Comparison of ENCODE assay signal across 8 cellular contexts in genomic region chr3:67384790-67385397, GRCh38.
A peak's percentile ranks its signal among the peaks of the same experiment; 100 is the strongest.
DNase-seq lines count a peak whose midpoint lies in the region; ATAC-seq and TF ChIP-seq lines count a peak whose summit lies in the region.

No MANE protein-coding gene starts in this region.

- H3K36me3 Mint-ChIP-seq in activated CD8-positive, alpha-beta T cell treated with anti-CD3 and anti-CD28 coated beads, Interleukin-2, amount 10 ng/mL, durations not matched to agents 7 days and 5 days (ENCODE audit: low read depth), result peaks cover 29% of the 10 kb centered on the region

- H3K27me3 Mint-ChIP-seq in activated CD8-positive, alpha-beta T cell treated with anti-CD3 and anti-CD28 coated beads, Interleukin-2, amount 10 ng/mL, durations not matched to agents 7 days and 5 days (ENCODE audit: low read depth), result no peaks in the 10 kb centered on the region

- H3K4me3 Mint-ChIP-seq in activated CD8-positive, alpha-beta T cell treated with anti-CD3 and anti-CD28 coated beads, Interleukin-2, amount 10 ng/mL, durations not matched to agents 7 days and 5 days, result no peak overlapping the region

- DNase-seq in stimulated activated naive CD4-positive, alpha-beta T cell (lab: John Stamatoyannopoulos, UW), result peak in 5 of 6 experiments; percentile 0 to 41 (median 21)
- no peak for DNase-seq in stimulated activated naive CD4-positive, alpha-beta T cell treated with Interleukin-2 at 50 U/mL for 16 hours (lab: John Stamatoyannopoulos, UW)
- peak; percentile 24 to 73 for DNase-seq in NCI-H446 (lab: John Stamatoyannopoulos, UW)
- DNase-seq in activated CD8-positive, alpha-beta T cell treated with anti-CD3 and anti-CD28 coated beads, Interleukin-2, amount 10 ng/mL, durations not matched to agents 7 days and 5 days, result peak; percentile 57
- DNase-seq in foreskin fibroblast, result peak; percentile 12 to 45
- no peak for DNase-seq in sciatic nerve (ENCODE audit: low spot score)
- DNase-seq in occipital lobe (lab: John Stamatoyannopoulos, UW), result no peak

- H3K4me1 Mint-ChIP-seq in activated CD8-positive, alpha-beta T cell treated with anti-CD3 and anti-CD28 coated beads, Interleukin-2, amount 10 ng/mL, durations not matched to agents 7 days and 5 days (ENCODE audit: low read depth), result peaks cover 12% of the 10 kb centered on the region

- CTCF ChIA-PET in activated CD8-positive, alpha-beta T cell treated with anti-CD3 and anti-CD28 coated beads, Interleukin-2, amount 10 ng/mL, durations not matched to agents 7 days and 5 days (lab: Charles Lee), result interaction anchor here (0.8 to 9.5 kb wide), 4 partner anchors 31 to 405 kb away, joined by 3 to 82 read pairs (median 4); partner anchors contain the start of gene SUCLG2

- no peak overlapping the region for H3K27ac Mint-ChIP-seq in activated CD8-positive, alpha-beta T cell treated with anti-CD3 and anti-CD28 coated beads, Interleukin-2, amount 10 ng/mL, durations not matched to agents 7 days and 5 days

- intact Hi-C loops in sciatic nerve (cut with DNase I), result no loop called here

- TF ChIP-seq CTCF in foreskin fibroblast (IDR thresholded peaks at IDR 0.05; ENCODE audit: low read depth, low read length), result peak; percentile 59

- POLR2A ChIA-PET in activated CD8-positive, alpha-beta T cell treated with anti-CD3 and anti-CD28 coated beads, Interleukin-2, amount 10 ng/mL, durations not matched to agents 7 days and 5 days (lab: Charles Lee), result no interaction called here

- peak; percentile 57 for ATAC-seq in activated CD8-positive, alpha-beta T cell treated with anti-CD3 and anti-CD28 coated beads, Interleukin-2, amount 10 ng/mL, durations not matched to agents 7 days and 5 days
- ATAC-seq in sciatic nerve (peak; percentile 10), GM18907 (IDR thresholded peaks at IDR 0.05; ENCODE audit: unreplicated experiment) (no peak)

- no peak overlapping the region for H3K4me3 ChIP-seq in foreskin fibroblast (ENCODE audit: low read depth in 1 of 2, low read length in 2 of 2)

- H3K9me3 Mint-ChIP-seq in activated CD8-positive, alpha-beta T cell treated with anti-CD3 and anti-CD28 coated beads, Interleukin-2, amount 10 ng/mL, durations not matched to agents 7 days and 5 days (ENCODE audit: insufficient read depth), result peaks cover 8% of the 10 kb centered on the region

Comparison
In these comparisons a context has a peak if more than half of its experiments do, and no peak if none do; other contexts are left out.
1. DNase-seq: peak in stimulated activated naive CD4-positive, alpha-beta T cell (5 of 6), NCI-H446 (2 of 2), activated CD8-positive, alpha-beta T cell treated with anti-CD3 and anti-CD28 coated beads, Interleukin-2, amount 10 ng/mL, durations not matched to agents 7 days and 5 days (single experiment) and foreskin fibroblast (2 of 2); none in stimulated activated naive CD4-positive, alpha-beta T cell treated with Interleukin-2 at 50 U/mL for 16 hours (single experiment), sciatic nerve (single experiment) and occipital lobe (single experiment).